9 cellular contexts compared by ENCODE assay signal in the genomic region with DNA sequence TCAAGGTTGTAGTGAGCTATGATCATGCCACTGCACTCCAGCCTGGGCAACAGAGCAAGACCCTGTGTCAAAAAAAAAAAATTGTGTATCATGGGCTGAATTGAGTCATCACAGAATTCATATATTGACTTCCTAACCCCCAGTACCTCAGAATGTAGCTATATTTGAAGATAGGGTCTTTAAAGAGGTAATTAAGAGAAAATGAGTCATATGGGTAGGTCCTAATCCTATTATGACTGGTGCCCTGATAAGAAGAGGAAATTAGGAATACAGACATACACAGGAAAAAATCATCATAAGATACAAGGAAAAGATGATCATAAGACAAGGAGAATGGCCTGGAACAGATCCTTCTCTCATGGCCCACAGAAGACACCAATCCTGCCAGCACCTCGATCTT.
"Had no signal": no experiment of that assay in that cellular context is flagged by ENCODE, and none has a peak within 500 bp of the region (broad histone marks: within the 10 kb centered on the region; RNA-seq: fewer than 3 reads in every experiment).

No MANE protein-coding gene starts in this region.

- H3K4me3 ChIP-seq: GM23248, HAP-1, K562 had no signal

- DNase-seq: GM23248, GOT3, H7, HFFc6, IMR-90, KG1 had no signal

- ATAC-seq: HCT116, K562 had no signal
